9 cellular contexts compared by ENCODE assay signal in the genomic region with DNA sequence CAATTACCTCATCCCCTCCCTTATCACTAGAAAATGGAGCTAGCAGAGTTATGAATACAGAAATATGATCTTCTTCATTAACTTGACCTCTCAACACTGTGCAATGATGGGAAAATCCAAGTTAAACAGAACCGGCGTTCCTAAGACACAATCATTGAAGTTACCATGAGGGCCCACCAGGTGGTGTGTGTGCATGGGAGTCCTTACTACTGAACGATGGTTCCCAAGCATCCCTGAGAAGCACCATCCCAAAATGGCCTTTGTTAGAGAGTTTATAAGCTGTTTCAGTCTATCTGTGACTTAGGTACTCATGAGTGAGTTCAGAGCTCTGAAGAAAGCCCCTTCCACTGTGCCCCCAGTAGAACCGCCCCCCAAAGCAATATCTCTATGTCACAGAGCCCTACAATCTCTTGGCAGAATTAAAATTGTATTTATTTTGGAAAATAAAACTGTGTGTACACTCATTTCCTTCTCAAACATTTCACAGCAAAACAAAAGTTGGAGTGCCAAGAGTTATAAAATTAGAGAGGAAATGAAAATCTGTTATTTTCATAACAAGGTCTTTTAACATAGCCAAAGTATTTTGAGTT. TPM values are rescaled to one million over a fixed set of nuclear protein-coding genes. Genes with fewer than 3 reads are reported as not detected.
DNase-seq lines count a peak whose midpoint lies in the region; ATAC-seq, FAIRE-seq and TF ChIP-seq lines count a peak whose summit lies in the region.
"Had no signal": no experiment of that assay in that cellular context is flagged by ENCODE, and none has a peak within 500 bp of the region (broad histone marks: within the 10 kb centered on the region; RNA-seq: fewer than 3 reads in every experiment).

No MANE protein-coding gene starts in this region.

- no peaks in the 10 kb centered on the region for H3K36me3 ChIP-seq in astrocyte (ENCODE audit: insufficient read depth, low read length)
- H3K36me3 ChIP-seq in spleen = no peaks in the 10 kb centered on the region

- H3K27ac ChIP-seq in astrocyte (ENCODE audit: low read depth, low read length) (no peak overlapping the region), spleen (no peak overlapping the region)

- TF ChIP-seq CTCF in astrocyte (IDR thresholded peaks at IDR 0.05; ENCODE audit: insufficient read depth, low read depth, low read length) (peak; percentile 69), spleen (IDR thresholded peaks at IDR 0.05 in 8 of 11, conservative IDR thresholded peaks at IDR 0.05 in 3 of 11) (peak in 10 of 11 experiments; percentile 23 to 64 (median 50))

- no peak overlapping the region for H2AFZ ChIP-seq in astrocyte (ENCODE audit: low read depth, low read length)

- peak; percentile 68 for DNase-seq in AG20443 (ENCODE audit: low spot score)
- DNase-seq in GM18507 (ENCODE audit: extremely low spot score, insufficient read length, low read depth) = peak; percentile 17
- peak; percentile 19 for DNase-seq in NCI-H524 treated with DMSO at 0.1 percent for 48 hours (lab: John Stamatoyannopoulos, UW)
- peak; percentile 10 for DNase-seq in astrocyte (ENCODE audit: low read depth)
- DNase-seq in hypothalamus (lab: John Stamatoyannopoulos, UW) = peak in 27 of 51 donors; percentile 2 to 72 (median 29)
- no peak for DNase-seq in spleen
- DNase-seq in activated CD8-positive, alpha-beta memory T cell treated with anti-CD3 and anti-CD28 coated beads, Interleukin-2, amount 10 ng/mL, durations not matched to agents 7 days and 5 days = no peak

- H3K27ac Mint-ChIP-seq in astrocyte (ENCODE audit: unreplicated experiment) = no peak overlapping the region
- no peak overlapping the region for H3K27ac Mint-ChIP-seq in activated CD8-positive, alpha-beta memory T cell treated with anti-CD3 and anti-CD28 coated beads, Interleukin-2, amount 10 ng/mL, durations not matched to agents 7 days and 5 days

- FAIRE-seq in GM18507 (lab: Jason Lieb, UNC) (peak; percentile 31), astrocyte (lab: Jason Lieb, UNC) (peak; percentile 78)

- H3K36me3 Mint-ChIP-seq in astrocyte (ENCODE audit: low read depth, unreplicated experiment) = no peaks in the 10 kb centered on the region
- no peaks in the 10 kb centered on the region for H3K36me3 Mint-ChIP-seq in activated CD8-positive, alpha-beta memory T cell treated with anti-CD3 and anti-CD28 coated beads, Interleukin-2, amount 10 ng/mL, durations not matched to agents 7 days and 5 days

- H3K4me1 ChIP-seq in astrocyte (ENCODE audit: insufficient read depth, low read length) (no peaks in the 10 kb centered on the region), spleen (no peaks in the 10 kb centered on the region)

- no peak overlapping the region for H3K4me3 Mint-ChIP-seq in astrocyte (ENCODE audit: unreplicated experiment)
- H3K4me3 Mint-ChIP-seq in activated CD8-positive, alpha-beta memory T cell treated with anti-CD3 and anti-CD28 coated beads, Interleukin-2, amount 10 ng/mL, durations not matched to agents 7 days and 5 days = no peak overlapping the region

- TF ChIP-seq POLR2A in spleen (IDR thresholded peaks at IDR 0.05) = no peak

- no peaks in the 10 kb centered on the region for H4K20me1 ChIP-seq in astrocyte (ENCODE audit: insufficient read depth, low read length)

- CTCF ChIA-PET in activated CD8-positive, alpha-beta memory T cell treated with anti-CD3 and anti-CD28 coated beads, Interleukin-2, amount 10 ng/mL, durations not matched to agents 7 days and 5 days (lab: Charles Lee) = interaction anchor here (2.8 kb wide), 1 partner anchor 13 kb away, joined by 11 read pairs; no protein-coding TSS in a partner anchor

- no peaks in the 10 kb centered on the region for H3K27me3 Mint-ChIP-seq in astrocyte (ENCODE audit: low read depth, unreplicated experiment)
- H3K27me3 Mint-ChIP-seq in activated CD8-positive, alpha-beta memory T cell treated with anti-CD3 and anti-CD28 coated beads, Interleukin-2, amount 10 ng/mL, durations not matched to agents 7 days and 5 days = no peaks in the 10 kb centered on the region

- no peak overlapping the region for H3K4me2 ChIP-seq in astrocyte (ENCODE audit: low read length)

- H3K27me3 ChIP-seq in astrocyte (ENCODE audit: insufficient read depth, low read length) = no peaks in the 10 kb centered on the region
- no peaks in the 10 kb centered on the region for H3K27me3 ChIP-seq in spleen (replicated peaks in 1 of 7)

- H3K9me3 ChIP-seq in astrocyte (ENCODE audit: insufficient read depth, low read depth, low read length) (no peaks in the 10 kb centered on the region), spleen (no peaks in the 10 kb centered on the region)

- H3K79me2 ChIP-seq in astrocyte (ENCODE audit: insufficient read depth, low read length) = no peaks in the 10 kb centered on the region

- intact Hi-C loops in spleen (cut with DNase I; ENCODE audit: low total_unique reads) = loop anchor here (10.0 kb wide), 1 partner anchor 857 kb away; no protein-coding TSS in a partner anchor

- no peaks in the 10 kb centered on the region for H3K9me3 Mint-ChIP-seq in astrocyte (ENCODE audit: unreplicated experiment)
- H3K9me3 Mint-ChIP-seq in activated CD8-positive, alpha-beta memory T cell treated with anti-CD3 and anti-CD28 coated beads, Interleukin-2, amount 10 ng/mL, durations not matched to agents 7 days and 5 days (ENCODE audit: low read depth) = no peaks in the 10 kb centered on the region

- ATAC-seq in HG03159 (IDR thresholded peaks at IDR 0.05; ENCODE audit: unreplicated experiment) = peak; percentile 85
- ATAC-seq in activated CD8-positive, alpha-beta memory T cell treated with anti-CD3 and anti-CD28 coated beads, Interleukin-2, amount 10 ng/mL, durations not matched to agents 7 days and 5 days = no peak

- H3K4me3 ChIP-seq in astrocyte (ENCODE audit: insufficient read depth, low read depth, low read length) (no peak overlapping the region), spleen (no peak overlapping the region)

- no peaks in the 10 kb centered on the region for H3K4me1 Mint-ChIP-seq in astrocyte (ENCODE audit: low read depth, unreplicated experiment)
- H3K4me1 Mint-ChIP-seq in activated CD8-positive, alpha-beta memory T cell treated with anti-CD3 and anti-CD28 coated beads, Interleukin-2, amount 10 ng/mL, durations not matched to agents 7 days and 5 days = no peaks in the 10 kb centered on the region

- WGBS in spleen, 5 donors = 19 to 22% (median 19%) methylated on average over 4 of the region's 4 CpGs

- no peak overlapping the region for H3K9ac ChIP-seq in astrocyte (ENCODE audit: low read length)

RNA-seq across cellular contexts. Expression of gene PLD5, which starts 56.8 kb away (rescaled TPM):
- 2.7 and 4.9 TPM in 2 replicates for total RNA-seq in astrocyte
- total RNA-seq in spleen = 1 to 10 TPM in 1 of 7 donors, under 1 TPM in 5, not detected in 1; 0.17 to 1.0 (median 0.62) TPM
- under 1 TPM; 0.29 to 0.41 (median 0.36) TPM for polyA plus RNA-seq in spleen
- total RNA-seq in activated CD8-positive, alpha-beta memory T cell treated with anti-CD3 and anti-CD28 coated beads, Interleukin-2, amount 10 ng/mL, durations not matched to agents 7 days and 5 days = not detected
- total RNA-seq: pulmonary artery endothelial cell had no signal

Comparison
In these comparisons a context has a peak if more than half of its experiments do, and no peak if none do; other contexts are left out.
1. DNase-seq: peak in AG20443 (single experiment), GM18507 (single experiment), NCI-H524 treated with DMSO at 0.1 percent for 48 hours (single experiment), astrocyte (single experiment) and hypothalamus (27 of 51); none in spleen (single experiment) and activated CD8-positive, alpha-beta memory T cell treated with anti-CD3 and anti-CD28 coated beads, Interleukin-2, amount 10 ng/mL, durations not matched to agents 7 days and 5 days (single experiment).